1 cellular context compared by ENCODE assay signal in genomic region chr2:101732773-101733256, GRCh38.
TF ChIP-seq lines count a peak whose summit lies in the region.

No MANE protein-coding gene starts in this region.

TF ChIP-seq in HepG2, 621 proteins besides CTCF, POLR2A, EP300 and RAD21 (continued from another document):
- TF ChIP-seq ZNF318 (CRISPR knock-in tag; IDR thresholded peaks at IDR 0.05): no peak
- no peak for TF ChIP-seq ZBTB42 (CRISPR knock-in tag; IDR thresholded peaks at IDR 0.05)
- TF ChIP-seq TAF15 (IDR thresholded peaks at IDR 0.05; ENCODE audit: low read depth, low read length, poor library complexity, severe bottlenecking): no peak
- no peak for TF ChIP-seq SRSF9 (IDR thresholded peaks at IDR 0.05; ENCODE audit: borderline replicate concordance, insufficient read depth, low read depth, low read length, poor library complexity, severe bottlenecking)
- TF ChIP-seq MED13 (CRISPR knock-in tag; IDR thresholded peaks at IDR 0.05): no peak
- TF ChIP-seq ZNF354B (CRISPR knock-in tag; IDR thresholded peaks at IDR 0.05): no peak
- TF ChIP-seq ZBTB33 (CRISPR knock-in tag; IDR thresholded peaks at IDR 0.05): no peak; the same call in 1 of the 2 replicates
- TF ChIP-seq TRIM22 (IDR thresholded peaks at IDR 0.05): no peak
- TF ChIP-seq ZC3H4 (CRISPR knock-in tag; IDR thresholded peaks at IDR 0.05; ENCODE audit: borderline replicate concordance): no peak
- no peak for TF ChIP-seq KDM1A (CRISPR knock-in tag; IDR thresholded peaks at IDR 0.05)
- TF ChIP-seq ZNF782 (CRISPR knock-in tag; IDR thresholded peaks at IDR 0.05; ENCODE audit: borderline replicate concordance): no peak
- no peak for TF ChIP-seq MAZ (IDR thresholded peaks at IDR 0.05; ENCODE audit: borderline replicate concordance, low read depth, low read length)
- TF ChIP-seq MAZ (CRISPR knock-in tag; IDR thresholded peaks at IDR 0.05; ENCODE audit: low read depth): no peak
- no peak; the same call in 1 of the 2 replicates for TF ChIP-seq SMAD1 (CRISPR knock-in tag; IDR thresholded peaks at IDR 0.05; ENCODE audit: borderline replicate concordance, low read depth)
- TF ChIP-seq HNRNPH1 (optimal IDR thresholded peaks at IDR 0.05; ENCODE audit: low read depth, low read length): no peak
- TF ChIP-seq ARNT2 (CRISPR knock-in tag; IDR thresholded peaks at IDR 0.05; ENCODE audit: low read depth): no peak; the same call in 1 of the 2 replicates
- TF ChIP-seq ZFP62 (CRISPR knock-in tag; IDR thresholded peaks at IDR 0.05): no peak
- no peak for TF ChIP-seq HNF4G (IDR thresholded peaks at IDR 0.05; ENCODE audit: borderline replicate concordance, low read depth, low read length)
- TF ChIP-seq HNF4G (CRISPR knock-in tag; IDR thresholded peaks at IDR 0.05; ENCODE audit: borderline replicate concordance, low read depth): no peak
- no peak for TF ChIP-seq IKZF4 (CRISPR knock-in tag; IDR thresholded peaks at IDR 0.05; ENCODE audit: borderline replicate concordance, low read depth, not compliant biosample characterization)
- no peak for TF ChIP-seq ZNF570 (CRISPR knock-in tag; IDR thresholded peaks at IDR 0.05; ENCODE audit: borderline replicate concordance)
- no peak for TF ChIP-seq KLF12 (CRISPR knock-in tag; IDR thresholded peaks at IDR 0.05; ENCODE audit: borderline replicate concordance)
- no peak for TF ChIP-seq JARID2 (CRISPR knock-in tag; IDR thresholded peaks at IDR 0.05; ENCODE audit: insufficient replicate concordance)
- TF ChIP-seq ZNF326 (CRISPR knock-in tag; IDR thresholded peaks at IDR 0.05; ENCODE audit: borderline replicate concordance): no peak
- no peak for TF ChIP-seq KDM6A (CRISPR knock-in tag; IDR thresholded peaks at IDR 0.05; ENCODE audit: low read depth)
- no peak for TF ChIP-seq SAP130 (CRISPR knock-in tag; IDR thresholded peaks at IDR 0.05; ENCODE audit: low read depth)
- no peak for TF ChIP-seq SRSF1 (optimal IDR thresholded peaks at IDR 0.05; ENCODE audit: low read depth, low read length)
- no peak for TF ChIP-seq ZNF790 (CRISPR knock-in tag; IDR thresholded peaks at IDR 0.05; ENCODE audit: borderline replicate concordance)
- TF ChIP-seq ZBTB38 (CRISPR knock-in tag; IDR thresholded peaks at IDR 0.05): no peak
